In the genomic region with DNA sequence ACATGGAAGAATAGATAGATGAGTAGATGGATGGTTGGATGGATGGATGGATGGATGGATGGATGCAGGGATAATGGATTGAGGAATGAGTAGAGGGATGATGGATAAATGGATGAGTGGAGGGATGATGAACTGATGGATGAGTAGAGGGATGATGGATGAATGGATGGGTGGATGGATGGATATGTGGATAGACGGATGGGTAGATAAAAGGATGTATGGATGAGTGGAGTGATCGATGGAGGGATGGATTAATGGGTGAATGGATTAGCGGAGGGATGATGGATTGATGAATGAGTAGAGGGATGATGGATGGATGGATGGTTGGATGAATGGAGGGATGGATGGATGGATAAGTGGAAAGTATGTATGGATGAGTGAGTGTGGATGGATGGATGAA, we compare ENCODE assay signal across 23 cellular contexts.
"Had no signal": no experiment of that assay in that cellular context is flagged by ENCODE, and none has a peak within 500 bp of the region (broad histone marks: within the 10 kb centered on the region; RNA-seq: fewer than 3 reads in every experiment).

No MANE protein-coding gene starts in this region.

- H3K27ac Mint-ChIP-seq: naive thymus-derived CD4-positive, alpha-beta T cell; natural killer cell had no signal

- H3K27ac ChIP-seq: coronary artery, dorsolateral prefrontal cortex, esophagus muscularis mucosa, foreskin keratinocyte, gastroesophageal sphincter, heart right ventricle, left lung, lower lobe of right lung had no signal

- H3K4me1 ChIP-seq: esophagus muscularis mucosa, foreskin keratinocyte, gastroesophageal sphincter, left lung, lower lobe of right lung had no signal

- FAIRE-seq: endothelial cell of umbilical vein, frontal cortex, islet of Langerhans, keratinocyte had no signal

- H3K27me3 ChIP-seq: dorsolateral prefrontal cortex, esophagus muscularis mucosa, foreskin keratinocyte, gastroesophageal sphincter, heart right ventricle, left lung had no signal

- H3K4me3 Mint-ChIP-seq: naive thymus-derived CD4-positive, alpha-beta T cell; natural killer cell had no signal

- H3K9me3 ChIP-seq: esophagus muscularis mucosa, gastroesophageal sphincter, heart right ventricle, left lung, lower lobe of right lung had no signal

- H3K4me3 ChIP-seq: coronary artery, dorsolateral prefrontal cortex, esophagus muscularis mucosa, gastroesophageal sphincter, heart right ventricle, left lung, lower lobe of right lung had no signal

- H3K4me1 Mint-ChIP-seq: natural killer cell had no signal

- H3K36me3 ChIP-seq: esophagus muscularis mucosa, gastroesophageal sphincter, heart right ventricle, left lung, lower lobe of right lung had no signal

- ATAC-seq: foreskin keratinocyte; gastroesophageal sphincter; heart right ventricle; left cardiac atrium; left lung; left ventricle myocardium superior; lower lobe of right lung; naive thymus-derived CD4-positive, alpha-beta T cell; natural killer cell had no signal

- DNase-seq: dermis blood vessel endothelial cell; dorsolateral prefrontal cortex; effector CD4-positive, alpha-beta T cell; effector memory CD4-positive, alpha-beta T cell; foreskin keratinocyte; head of caudate nucleus; heart right ventricle; hippocampal formation; left cardiac atrium; left lung; left ventricle myocardium superior; lower lobe of right lung; mesendoderm; midbrain; naive thymus-derived CD4-positive, alpha-beta T cell; natural killer cell had no signal
